ENCODE assay signal across 10 cellular contexts in the genomic region with DNA sequence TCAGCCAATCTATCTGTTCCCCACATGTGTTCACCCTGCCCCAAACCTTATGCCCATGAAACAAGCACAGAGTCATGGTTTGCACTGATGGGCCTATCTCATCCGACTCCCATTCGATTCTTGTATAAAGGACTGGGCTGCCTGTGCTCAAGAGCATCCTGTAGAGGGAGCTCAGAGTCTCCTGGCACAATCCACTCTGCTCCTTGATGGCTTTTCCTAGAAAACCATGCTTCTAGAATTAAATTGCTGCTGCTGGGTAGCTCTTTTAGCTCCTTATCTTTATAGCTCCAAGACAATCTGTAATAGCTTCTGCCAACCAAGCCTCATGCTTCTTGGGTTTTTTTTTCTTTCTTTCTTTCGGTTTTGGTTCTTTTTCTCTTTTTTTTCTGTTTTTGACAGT. TPM values are rescaled to one million over a fixed set of nuclear protein-coding genes. Genes with fewer than 3 reads are reported as not detected.
A peak's percentile ranks its signal among the peaks of the same experiment; 100 is the strongest.
DNase-seq lines count a peak whose midpoint lies in the region; FAIRE-seq and TF ChIP-seq lines count a peak whose summit lies in the region.
"Had no signal": no experiment of that assay in that cellular context is flagged by ENCODE, and none has a peak within 500 bp of the region (broad histone marks: within the 10 kb centered on the region; RNA-seq: fewer than 3 reads in every experiment).

No MANE protein-coding gene starts in this region.

- H3K9ac ChIP-seq in NT2/D1 (ENCODE audit: insufficient read length, low read depth) = no peak overlapping the region
- H3K9ac ChIP-seq: BLaER1 had no signal

- no peaks in the 10 kb centered on the region for H3K4me1 ChIP-seq in NT2/D1 (ENCODE audit: insufficient read depth, insufficient read length)

- H3K27me3 ChIP-seq in NT2/D1 (ENCODE audit: insufficient read depth, insufficient read length) = no peaks in the 10 kb centered on the region
- H3K27me3 ChIP-seq: BLaER1 had no signal

- no peak for FAIRE-seq in GM12892 (lab: Jason Lieb, UNC)

- peak; percentile 4 for DNase-seq in NCI-H345 (lab: John Stamatoyannopoulos, UW)
- DNase-seq in NCI-H345 treated with DMSO at 0.1 percent for 48 hours (lab: John Stamatoyannopoulos, UW; ENCODE audit: unreplicated experiment) = no peak
- DNase-seq in NT2/D1 (ENCODE audit: low read depth, low spot score) = peak; percentile 20
- DNase-seq in erythroblast (lab: John Stamatoyannopoulos, UW) = peak; percentile 81
- peak; percentile 42 for DNase-seq in superior temporal gyrus (ENCODE audit: extremely low spot score)
- no peak for DNase-seq in GM12892 (ENCODE audit: insufficient read length)
- DNase-seq in stimulated activated CD4-positive, alpha-beta T cell treated with anti-CD3 and anti-CD28 coated beads, Interleukin-4, amount 100 ng/mL, for 24 hours = no peak
- no peak for DNase-seq in GF-D8 (lab: John Stamatoyannopoulos, UW)

- H3K36me3 ChIP-seq in NT2/D1 (ENCODE audit: insufficient read depth, insufficient read length, low read length) = peaks cover 33% of the 10 kb centered on the region

- no peaks in the 10 kb centered on the region for H3K9me3 ChIP-seq in NT2/D1 (ENCODE audit: insufficient read depth, low read length)
- H3K9me3 ChIP-seq: BLaER1 had no signal

- H3K4me3 ChIP-seq in NT2/D1 (ENCODE audit: insufficient read length, low read depth) = no peak overlapping the region
- H3K4me3 ChIP-seq: BLaER1 had no signal

- TF ChIP-seq POLR2A in erythroblast (IDR thresholded peaks at IDR 0.05; ENCODE audit: low read length) = no peak
- no peak for TF ChIP-seq POLR2A in GM12892 (IDR thresholded peaks at IDR 0.05; ENCODE audit: low read depth, low read length)

RNA-seq across cellular contexts. Expression of gene ZNF19, which starts 9.7 kb away (rescaled TPM):
- polyA plus RNA-seq in GM12892 (2012; ENCODE audit: missing spikeins) = 2.8 TPM

RNA-seq across cellular contexts. Expression of gene ZNF23, which starts 17.4 kb away (rescaled TPM):
- polyA plus RNA-seq in GM12892 (2012; ENCODE audit: missing spikeins) = 11.2 TPM

RNA-seq across cellular contexts. Expression of gene TLE7, which starts 37.6 kb away (rescaled TPM):
- not detected for polyA plus RNA-seq in GM12892 (2012; ENCODE audit: missing spikeins)
- polyA plus RNA-seq: IgD-negative memory B cell had no signal

RNA-seq across cellular contexts. Expression of gene CHST4, which starts 46.8 kb away (rescaled TPM):
- polyA plus RNA-seq in GM12892 (2012; ENCODE audit: missing spikeins) = 0.19 TPM
- polyA plus RNA-seq: IgD-negative memory B cell had no signal

Comparison
In these comparisons a context has a peak if more than half of its experiments do, and no peak if none do; other contexts are left out.
1. DNase-seq: peak in NCI-H345 (single experiment), NT2/D1 (single experiment), erythroblast (2 of 2) and superior temporal gyrus (single experiment); none in NCI-H345 treated with DMSO at 0.1 percent for 48 hours (single experiment), GM12892 (single experiment), stimulated activated CD4-positive, alpha-beta T cell treated with anti-CD3 and anti-CD28 coated beads, Interleukin-4, amount 100 ng/mL, for 24 hours (single experiment) and GF-D8 (single experiment).